Comparison of ENCODE assay signal across 10 cellular contexts in genomic region chr2:74367789-74368188, GRCh38. TPM values are rescaled to one million over a fixed set of nuclear protein-coding genes. Genes with fewer than 3 reads are reported as not detected.
"Had no signal": no experiment of that assay in that cellular context is flagged by ENCODE, and none has a peak within 500 bp of the region (broad histone marks: within the 10 kb centered on the region; RNA-seq: fewer than 3 reads in every experiment).

No MANE protein-coding gene starts in this region.

- H3K27ac Mint-ChIP-seq: HFFc6, IgD-negative memory B cell had no signal

- H3K4me3 Mint-ChIP-seq: HFFc6, IgD-negative memory B cell had no signal

- ATAC-seq: HCT116, HepG2 had no signal

- H3K27ac ChIP-seq: GM23248, HL-60 had no signal

- DNase-seq: GM23248, GOT3, H7, HFFc6 had no signal

- H3K27me3 Mint-ChIP-seq: IgD-negative memory B cell had no signal

- H3K4me1 ChIP-seq: HAP-1 had no signal

- H3K4me3 ChIP-seq: GM23248, HAP-1 had no signal

- H3K9me3 ChIP-seq: HAP-1 had no signal

- H3K9me3 Mint-ChIP-seq: HFFc6, IgD-negative memory B cell had no signal

RNA-seq across cellular contexts. Expression of gene SLC4A5, which starts 24.6 kb away (rescaled TPM):
- total RNA-seq: HepG2, HT1080 had no signal
